17 cellular contexts compared by ENCODE assay signal in genomic region chr1:10325521-10325920, GRCh38.
"Had no signal": no experiment of that assay in that cellular context is flagged by ENCODE, and none has a peak within 500 bp of the region (broad histone marks: within the 10 kb centered on the region; RNA-seq: fewer than 3 reads in every experiment).

No MANE protein-coding gene starts in this region.

- H3K27me3 Mint-ChIP-seq: naive B cell; stimulated activated naive B cell treated with anti-CD40 and anti-IgM and Interleukin-4, amounts not matched to agents 10 μg/mL and 1 μg/mL and 100 μg/mL, for 72 hours had no signal

- H3K36me3 ChIP-seq: colonic mucosa had no signal

- H3K27ac ChIP-seq: cardiac muscle cell, colonic mucosa, left ventricle myocardium inferior, neutrophil, parathyroid adenoma, thyroid gland had no signal

- DNase-seq: activated CD4-positive, CD25-positive, alpha-beta regulatory T cell; activated CD8-positive, alpha-beta T cell treated with anti-CD3 and anti-CD28 coated beads, Interleukin-2, amount 10 ng/mL, durations not matched to agents 7 days and 5 days; activated gamma-delta T cell; colonic mucosa; effector CD4-positive, alpha-beta T cell; foreskin fibroblast; hippocampal formation; left ventricle myocardium inferior; naive B cell; SIG-M5; stimulated activated CD4-positive, alpha-beta T cell treated with anti-CD3 and anti-CD28 coated beads, Interleukin-2, amount 100 ng/mL, for 48 hours; stimulated activated naive B cell treated with anti-CD40 and anti-IgM and Interleukin-4, amounts not matched to agents 10 μg/mL and 1 μg/mL and 100 μg/mL, for 72 hours; thyroid gland had no signal

- H3K9me3 ChIP-seq: colonic mucosa, left ventricle myocardium inferior, neutrophil, thyroid gland had no signal

- H3K4me3 Mint-ChIP-seq: activated CD8-positive, alpha-beta T cell treated with anti-CD3 and anti-CD28 coated beads, Interleukin-2, amount 10 ng/mL, durations not matched to agents 7 days and 5 days; naive B cell; stimulated activated naive B cell treated with anti-CD40 and anti-IgM and Interleukin-4, amounts not matched to agents 10 μg/mL and 1 μg/mL and 100 μg/mL, for 72 hours; T-helper 1 cell treated with Interleukin-12 subunit alpha and Interleukin-12 subunit beta and Interleukin-4 antibody, amounts not matched to agents 30 μg/mL and 1 μg/mL, for 36 hours had no signal

- H3K27ac Mint-ChIP-seq: activated CD8-positive, alpha-beta T cell treated with anti-CD3 and anti-CD28 coated beads, Interleukin-2, amount 10 ng/mL, durations not matched to agents 7 days and 5 days; stimulated activated naive B cell treated with anti-CD40 and anti-IgM and Interleukin-4, amounts not matched to agents 10 μg/mL and 1 μg/mL and 100 μg/mL, for 72 hours; T-helper 1 cell treated with Interleukin-12 subunit alpha and Interleukin-12 subunit beta and Interleukin-4 antibody, amounts not matched to agents 30 μg/mL and 1 μg/mL, for 36 hours had no signal

- H3K9me3 Mint-ChIP-seq: naive B cell; stimulated activated naive B cell treated with anti-CD40 and anti-IgM and Interleukin-4, amounts not matched to agents 10 μg/mL and 1 μg/mL and 100 μg/mL, for 72 hours; T-helper 1 cell treated with Interleukin-12 subunit alpha and Interleukin-12 subunit beta and Interleukin-4 antibody, amounts not matched to agents 30 μg/mL and 1 μg/mL, for 36 hours had no signal

- H3K4me1 Mint-ChIP-seq: naive B cell; stimulated activated naive B cell treated with anti-CD40 and anti-IgM and Interleukin-4, amounts not matched to agents 10 μg/mL and 1 μg/mL and 100 μg/mL, for 72 hours had no signal

- ATAC-seq: activated CD8-positive, alpha-beta T cell treated with anti-CD3 and anti-CD28 coated beads, Interleukin-2, amount 10 ng/mL, durations not matched to agents 7 days and 5 days; stimulated activated naive B cell treated with anti-CD40 and anti-IgM and Interleukin-4, amounts not matched to agents 10 μg/mL and 1 μg/mL and 100 μg/mL, for 72 hours had no signal
